ENCODE assay signal across 13 cellular contexts in the genomic region with DNA sequence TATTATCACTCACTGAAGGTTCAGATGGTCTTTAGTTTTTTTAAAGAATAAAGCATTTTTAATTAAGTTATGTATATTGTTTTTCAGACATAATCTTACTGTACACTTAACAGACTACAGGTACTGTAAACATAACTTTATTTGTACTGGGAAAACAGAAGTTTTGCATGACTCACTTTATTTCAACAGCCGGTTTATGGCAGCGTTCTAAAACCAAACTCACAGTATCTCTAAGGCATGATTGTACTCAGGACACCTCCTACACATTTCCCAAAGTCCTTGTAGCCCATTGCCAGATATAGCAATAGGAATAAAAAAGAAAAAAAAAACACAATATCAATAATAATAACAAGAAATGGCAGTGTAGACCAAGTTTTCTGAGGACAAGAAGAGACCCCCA.
A peak's percentile ranks its signal among the peaks of the same experiment; 100 is the strongest.
DNase-seq lines count a peak whose midpoint lies in the region; TF ChIP-seq lines count a peak whose summit lies in the region.
"Had no signal": no experiment of that assay in that cellular context is flagged by ENCODE, and none has a peak within 500 bp of the region (broad histone marks: within the 10 kb centered on the region; RNA-seq: fewer than 3 reads in every experiment).

No MANE protein-coding gene starts in this region.

- no peaks in the 10 kb centered on the region for H3K9me3 ChIP-seq in breast epithelium
- no peaks in the 10 kb centered on the region for H3K9me3 ChIP-seq in spleen

- no peak overlapping the region for H3K4me3 Mint-ChIP-seq in MCF 10A (ENCODE audit: unreplicated experiment)
- H3K4me3 Mint-ChIP-seq: CD14-positive monocyte; CD8-positive, alpha-beta T cell; HFFc6 had no signal

- H3K4me3 ChIP-seq in breast epithelium (no peak overlapping the region), fibroblast of pulmonary artery (replicated peaks; ENCODE audit: low read depth, low read length) (no peak overlapping the region), spleen (no peak overlapping the region)

- no peak for TF ChIP-seq POLR2A in breast epithelium (IDR thresholded peaks at IDR 0.05)
- TF ChIP-seq POLR2A in spleen (IDR thresholded peaks at IDR 0.05), result no peak

- H3K4me1 ChIP-seq in breast epithelium, result no peaks in the 10 kb centered on the region
- H3K4me1 ChIP-seq in spleen, result no peaks in the 10 kb centered on the region

- DNase-seq in MCF 10A (ENCODE audit: unreplicated experiment) (peak; percentile 41), breast epithelium (ENCODE audit: low spot score in 2 of 2) (no peak), M059J (ENCODE audit: low read depth) (peak; percentile 2), fibroblast of pulmonary artery (ENCODE audit: low read depth) (peak; percentile 68), spleen (no peak), NCI-H146 treated with DMSO at 0.1 percent for 48 hours (lab: John Stamatoyannopoulos, UW; ENCODE audit: unreplicated experiment) (no peak), NCI-H2196 treated with DMSO at 0.1 percent for 48 hours (lab: John Stamatoyannopoulos, UW; ENCODE audit: unreplicated experiment) (no peak)
- DNase-seq: CD8-positive, alpha-beta T cell; COR-L47; DMS153; HCEC 1CT; HFFc6 had no signal

- CTCF ChIA-PET in MCF 10A (lab: Yijun Ruan, JAX), result interaction anchor here (0.6 kb wide), 1 partner anchor 27 kb away, joined by 3 read pairs; no protein-coding TSS in a partner anchor

- POLR2A ChIA-PET in MCF 10A (lab: Yijun Ruan, JAX), result no interaction called here

- intact Hi-C loops in MCF 10A (cut with micrococcal nuclease), result no loop called here
- intact Hi-C loops in breast epithelium (cut with DNase I; ENCODE audit: low total_unique reads), result loop anchor here (5.0 kb wide), 1 partner anchor 1702 kb away; no protein-coding TSS in a partner anchor
- intact Hi-C loops in spleen (cut with DNase I; ENCODE audit: low total_unique reads), result no loop called here

- H3K9me3 Mint-ChIP-seq in MCF 10A (ENCODE audit: unreplicated experiment), result peaks cover under 1% of the 10 kb centered on the region

- no peak overlapping the region for H3K27ac Mint-ChIP-seq in MCF 10A (ENCODE audit: low read depth, unreplicated experiment)
- H3K27ac Mint-ChIP-seq: CD14-positive monocyte; CD8-positive, alpha-beta T cell; HFFc6 had no signal

- no peak for TF ChIP-seq CTCF in MCF 10A (IDR thresholded peaks at IDR 0.05; ENCODE audit: unreplicated experiment)
- no peak for TF ChIP-seq CTCF in breast epithelium (IDR thresholded peaks at IDR 0.05)
- TF ChIP-seq CTCF in fibroblast of pulmonary artery (IDR thresholded peaks at IDR 0.05; ENCODE audit: low read length, missing control alignments), result no peak
- no peak for TF ChIP-seq CTCF in spleen (IDR thresholded peaks at IDR 0.05 in 8 of 11, conservative IDR thresholded peaks at IDR 0.05 in 3 of 11)

- no TSS peak for BruUV-seq in MCF 10A (replicated peaks; lab: Mats Ljungman, UMichigan)

- WGBS in spleen, 5 donors, result 86 to 96% (median 90%) methylated on average over 2 of the region's 2 CpGs

- peaks cover 6% of the 10 kb centered on the region for H3K4me1 Mint-ChIP-seq in MCF 10A (ENCODE audit: insufficient read depth, unreplicated experiment)
- H3K4me1 Mint-ChIP-seq: CD14-positive monocyte had no signal

- H3K27me3 ChIP-seq in breast epithelium (no peaks in the 10 kb centered on the region), spleen (replicated peaks in 1 of 7) (no peaks in the 10 kb centered on the region)

- no peaks in the 10 kb centered on the region for H3K36me3 Mint-ChIP-seq in MCF 10A (ENCODE audit: insufficient read depth, unreplicated experiment)
- H3K36me3 Mint-ChIP-seq: CD14-positive monocyte; CD8-positive, alpha-beta T cell had no signal

- H3K27me3 Mint-ChIP-seq in MCF 10A (ENCODE audit: insufficient read depth, unreplicated experiment), result no peaks in the 10 kb centered on the region

- no peak overlapping the region for H3K27ac ChIP-seq in breast epithelium
- no peak overlapping the region for H3K27ac ChIP-seq in spleen

- H3K36me3 ChIP-seq in breast epithelium (no peaks in the 10 kb centered on the region), spleen (no peaks in the 10 kb centered on the region)

Comparison
In these comparisons a context has a peak if more than half of its experiments do, and no peak if none do; other contexts are left out.
1. DNase-seq: peak in MCF 10A (single experiment), M059J (single experiment) and fibroblast of pulmonary artery (single experiment); none in breast epithelium (0 of 2), spleen (single experiment), NCI-H146 treated with DMSO at 0.1 percent for 48 hours (single experiment) and NCI-H2196 treated with DMSO at 0.1 percent for 48 hours (single experiment).